1 cellular context compared by ENCODE assay signal in genomic region chr22:21921729-21922128, GRCh38.
TF ChIP-seq lines count a peak whose summit lies in the region.

No MANE protein-coding gene starts in this region.

TF ChIP-seq in endothelial cell of umbilical vein, 7 proteins besides CTCF, POLR2A, EP300 and RAD21:
- TF ChIP-seq MYC (IDR thresholded peaks at IDR 0.05; ENCODE audit: low read depth, low read length), result no peak
- TF ChIP-seq GATA2 (IDR thresholded peaks at IDR 0.05; ENCODE audit: insufficient read depth, insufficient read length, low read depth, low read length), result no peak
- TF ChIP-seq JUN (IDR thresholded peaks at IDR 0.05; ENCODE audit: borderline replicate concordance, insufficient read depth, insufficient read length, low read depth), result no peak
- no peak for TF ChIP-seq POLR2AphosphoS5 (IDR thresholded peaks at IDR 0.05; ENCODE audit: insufficient read depth, low read depth, low read length)
- TF ChIP-seq MAX (IDR thresholded peaks at IDR 0.05; ENCODE audit: insufficient read depth, insufficient read length), result no peak
- TF ChIP-seq FOS (IDR thresholded peaks at IDR 0.05; ENCODE audit: borderline replicate concordance, insufficient read depth, low read length), result no peak
- TF ChIP-seq EZH2 (IDR thresholded peaks at IDR 0.05; ENCODE audit: borderline replicate concordance, low read depth, low read length, severe bottlenecking), result no peak
